In the genomic region with DNA sequence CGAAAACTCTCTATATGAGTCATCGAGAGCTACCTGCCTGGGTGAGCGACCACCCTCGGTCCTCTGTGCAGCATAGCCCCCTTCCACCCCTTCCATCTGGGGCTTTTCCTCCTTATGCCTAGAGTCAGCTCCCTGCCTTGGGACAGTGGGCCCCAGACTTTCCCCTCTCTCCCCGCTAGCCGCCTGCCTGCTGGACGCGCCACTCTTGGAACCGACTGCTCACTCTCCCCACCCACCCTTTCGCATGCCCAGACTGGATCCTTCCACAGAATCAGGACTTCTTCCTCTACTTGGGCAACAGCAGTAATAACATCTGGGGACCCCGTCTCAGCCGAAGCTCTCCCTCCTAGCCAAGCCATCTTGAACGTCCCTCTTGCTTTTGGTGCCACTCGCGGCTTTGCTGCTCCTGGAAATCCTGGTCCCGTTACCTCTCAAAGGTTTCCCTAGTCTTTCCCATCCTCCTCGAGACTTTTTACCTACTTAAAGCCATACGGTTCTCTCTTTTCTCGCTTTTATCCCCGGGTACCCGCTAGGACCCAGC, we compare ENCODE assay signal across 1 cellular context.
TF ChIP-seq lines count a peak whose summit lies in the region.

No MANE protein-coding gene starts in this region.

TF ChIP-seq in K562, 482 proteins besides CTCF, POLR2A, EP300 and RAD21 (continued from another document and continues in another):
- TF ChIP-seq, protein P1, sequence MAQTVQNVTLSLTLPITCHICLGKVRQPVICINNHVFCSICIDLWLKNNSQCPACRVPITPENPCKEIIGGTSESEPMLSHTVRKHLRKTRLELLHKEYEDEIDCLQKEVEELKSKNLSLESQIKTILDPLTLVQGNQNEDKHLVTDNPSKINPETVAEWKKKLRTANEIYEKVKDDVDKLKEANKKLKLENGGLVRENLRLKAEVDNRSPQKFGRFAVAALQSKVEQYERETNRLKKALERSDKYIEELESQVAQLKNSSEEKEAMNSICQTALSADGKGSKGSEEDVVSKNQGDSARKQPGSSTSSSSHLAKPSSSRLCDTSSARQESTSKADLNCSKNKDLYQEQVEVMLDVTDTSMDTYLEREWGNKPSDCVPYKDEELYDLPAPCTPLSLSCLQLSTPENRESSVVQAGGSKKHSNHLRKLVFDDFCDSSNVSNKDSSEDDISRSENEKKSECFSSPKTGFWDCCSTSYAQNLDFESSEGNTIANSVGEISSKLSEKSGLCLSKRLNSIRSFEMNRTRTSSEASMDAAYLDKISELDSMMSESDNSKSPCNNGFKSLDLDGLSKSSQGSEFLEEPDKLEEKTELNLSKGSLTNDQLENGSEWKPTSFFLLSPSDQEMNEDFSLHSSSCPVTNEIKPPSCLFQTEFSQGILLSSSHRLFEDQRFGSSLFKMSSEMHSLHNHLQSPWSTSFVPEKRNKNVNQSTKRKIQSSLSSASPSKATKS (CRISPR knock-in tag; IDR thresholded peaks at IDR 0.05): no peak
- TF ChIP-seq ZNF217 (CRISPR knock-in tag; IDR thresholded peaks at IDR 0.05) (no peak), ZNF197 (CRISPR knock-in tag; IDR thresholded peaks at IDR 0.05; ENCODE audit: low read depth) (no peak), NCOA1 (IDR thresholded peaks at IDR 0.05; ENCODE audit: low read depth) (no peak), HDGF (IDR thresholded peaks at IDR 0.05) (no peak), CBX1 (IDR thresholded peaks at IDR 0.05; ENCODE audit: low read depth) (no peak), HDAC2 (IDR thresholded peaks at IDR 0.05) (no peak), POLR2H (tag; IDR thresholded peaks at IDR 0.05; ENCODE audit: low read depth) (no peak), SUPT5H (IDR thresholded peaks at IDR 0.05) (no peak; the same call in 1 of the 2 replicates), RFX7 (CRISPR knock-in tag; IDR thresholded peaks at IDR 0.05) (no peak), HDAC8 (tag; IDR thresholded peaks at IDR 0.05) (no peak), RB1 (IDR thresholded peaks at IDR 0.05; ENCODE audit: low read depth) (no peak), RBM17 (IDR thresholded peaks at IDR 0.05; ENCODE audit: borderline replicate concordance, low read depth, low read length) (no peak), ZBTB7A (IDR thresholded peaks at IDR 0.05; ENCODE audit: borderline replicate concordance, control insufficient read depth, low read depth, low read length) (peak; percentile 53; the same call in 1 of the 2 replicates), ZNF24 (IDR thresholded peaks at IDR 0.05) (no peak), SMAD3 (CRISPR knock-in tag; conservative IDR thresholded peaks at IDR 0.05) (no peak), ATF7 (IDR thresholded peaks at IDR 0.05) (no peak), KAT7 (CRISPR knock-in tag; IDR thresholded peaks at IDR 0.05; ENCODE audit: borderline replicate concordance) (no peak), HMGN3 (IDR thresholded peaks at IDR 0.05; ENCODE audit: borderline replicate concordance, extremely low read depth, insufficient read length, low read depth, low read length) (no peak), MXI1 (IDR thresholded peaks at IDR 0.05; ENCODE audit: low read depth, low read length) (0 out of 2 replicates have a peak, but pooled peaks have one; percentile 42), STAT5B (CRISPR knock-in tag; IDR thresholded peaks at IDR 0.05) (no peak), MCM7 (IDR thresholded peaks at IDR 0.05) (no peak), ZZZ3 (IDR thresholded peaks at IDR 0.05) (no peak), SAP30 (IDR thresholded peaks at IDR 0.05; ENCODE audit: borderline replicate concordance, insufficient read depth, low read depth, low read length, poor library complexity, severe bottlenecking) (peak; percentile 63), NONO (IDR thresholded peaks at IDR 0.05; ENCODE audit: low read depth in 2 of 2, low read length in 1 of 2) (no peak), ZNF717 (CRISPR knock-in tag; IDR thresholded peaks at IDR 0.05) (no peak), SIN3A (IDR thresholded peaks at IDR 0.05; ENCODE audit: borderline replicate concordance in 2 of 2, control insufficient read depth in 1 of 2, low read depth in 2 of 2, low read length in 2 of 2) (peak in 1 of 2 experiments; percentile 81; a peak in 1 of 4 replicates)
- TF ChIP-seq, protein P2, sequence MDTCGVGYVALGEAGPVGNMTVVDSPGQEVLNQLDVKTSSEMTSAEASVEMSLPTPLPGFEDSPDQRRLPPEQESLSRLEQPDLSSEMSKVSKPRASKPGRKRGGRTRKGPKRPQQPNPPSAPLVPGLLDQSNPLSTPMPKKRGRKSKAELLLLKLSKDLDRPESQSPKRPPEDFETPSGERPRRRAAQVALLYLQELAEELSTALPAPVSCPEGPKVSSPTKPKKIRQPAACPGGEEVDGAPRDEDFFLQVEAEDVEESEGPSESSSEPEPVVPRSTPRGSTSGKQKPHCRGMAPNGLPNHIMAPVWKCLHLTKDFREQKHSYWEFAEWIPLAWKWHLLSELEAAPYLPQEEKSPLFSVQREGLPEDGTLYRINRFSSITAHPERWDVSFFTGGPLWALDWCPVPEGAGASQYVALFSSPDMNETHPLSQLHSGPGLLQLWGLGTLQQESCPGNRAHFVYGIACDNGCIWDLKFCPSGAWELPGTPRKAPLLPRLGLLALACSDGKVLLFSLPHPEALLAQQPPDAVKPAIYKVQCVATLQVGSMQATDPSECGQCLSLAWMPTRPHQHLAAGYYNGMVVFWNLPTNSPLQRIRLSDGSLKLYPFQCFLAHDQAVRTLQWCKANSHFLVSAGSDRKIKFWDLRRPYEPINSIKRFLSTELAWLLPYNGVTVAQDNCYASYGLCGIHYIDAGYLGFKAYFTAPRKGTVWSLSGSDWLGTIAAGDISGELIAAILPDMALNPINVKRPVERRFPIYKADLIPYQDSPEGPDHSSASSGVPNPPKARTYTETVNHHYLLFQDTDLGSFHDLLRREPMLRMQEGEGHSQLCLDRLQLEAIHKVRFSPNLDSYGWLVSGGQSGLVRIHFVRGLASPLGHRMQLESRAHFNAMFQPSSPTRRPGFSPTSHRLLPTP (IDR thresholded peaks at IDR 0.05; ENCODE audit: borderline replicate concordance, extremely low read depth, insufficient read length): no peak
- TF ChIP-seq, protein P3, sequence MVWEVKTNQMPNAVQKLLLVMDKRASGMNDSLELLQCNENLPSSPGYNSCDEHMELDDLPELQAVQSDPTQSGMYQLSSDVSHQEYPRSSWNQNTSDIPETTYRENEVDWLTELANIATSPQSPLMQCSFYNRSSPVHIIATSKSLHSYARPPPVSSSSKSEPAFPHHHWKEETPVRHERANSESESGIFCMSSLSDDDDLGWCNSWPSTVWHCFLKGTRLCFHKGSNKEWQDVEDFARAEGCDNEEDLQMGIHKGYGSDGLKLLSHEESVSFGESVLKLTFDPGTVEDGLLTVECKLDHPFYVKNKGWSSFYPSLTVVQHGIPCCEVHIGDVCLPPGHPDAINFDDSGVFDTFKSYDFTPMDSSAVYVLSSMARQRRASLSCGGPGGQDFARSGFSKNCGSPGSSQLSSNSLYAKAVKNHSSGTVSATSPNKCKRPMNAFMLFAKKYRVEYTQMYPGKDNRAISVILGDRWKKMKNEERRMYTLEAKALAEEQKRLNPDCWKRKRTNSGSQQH (CRISPR knock-in tag; IDR thresholded peaks at IDR 0.05): 0 out of 2 replicates have a peak, but pooled peaks have one; percentile 7
- TF ChIP-seq, protein P4, sequence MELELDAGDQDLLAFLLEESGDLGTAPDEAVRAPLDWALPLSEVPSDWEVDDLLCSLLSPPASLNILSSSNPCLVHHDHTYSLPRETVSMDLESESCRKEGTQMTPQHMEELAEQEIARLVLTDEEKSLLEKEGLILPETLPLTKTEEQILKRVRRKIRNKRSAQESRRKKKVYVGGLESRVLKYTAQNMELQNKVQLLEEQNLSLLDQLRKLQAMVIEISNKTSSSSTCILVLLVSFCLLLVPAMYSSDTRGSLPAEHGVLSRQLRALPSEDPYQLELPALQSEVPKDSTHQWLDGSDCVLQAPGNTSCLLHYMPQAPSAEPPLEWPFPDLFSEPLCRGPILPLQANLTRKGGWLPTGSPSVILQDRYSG (tag; conservative IDR thresholded peaks at IDR 0.05; ENCODE audit: low read depth): no peak
- TF ChIP-seq, protein P5, sequence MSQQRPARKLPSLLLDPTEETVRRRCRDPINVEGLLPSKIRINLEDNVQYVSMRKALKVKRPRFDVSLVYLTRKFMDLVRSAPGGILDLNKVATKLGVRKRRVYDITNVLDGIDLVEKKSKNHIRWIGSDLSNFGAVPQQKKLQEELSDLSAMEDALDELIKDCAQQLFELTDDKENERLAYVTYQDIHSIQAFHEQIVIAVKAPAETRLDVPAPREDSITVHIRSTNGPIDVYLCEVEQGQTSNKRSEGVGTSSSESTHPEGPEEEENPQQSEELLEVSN (IDR thresholded peaks at IDR 0.05; ENCODE audit: borderline replicate concordance in 1 of 2, extremely low read depth in 1 of 2, insufficient read depth in 1 of 2, insufficient read length in 1 of 2, low read depth in 1 of 2, low read length in 1 of 2, poor library complexity in 1 of 2, severe bottlenecking in 1 of 2): no peak
- TF ChIP-seq, protein P6, sequence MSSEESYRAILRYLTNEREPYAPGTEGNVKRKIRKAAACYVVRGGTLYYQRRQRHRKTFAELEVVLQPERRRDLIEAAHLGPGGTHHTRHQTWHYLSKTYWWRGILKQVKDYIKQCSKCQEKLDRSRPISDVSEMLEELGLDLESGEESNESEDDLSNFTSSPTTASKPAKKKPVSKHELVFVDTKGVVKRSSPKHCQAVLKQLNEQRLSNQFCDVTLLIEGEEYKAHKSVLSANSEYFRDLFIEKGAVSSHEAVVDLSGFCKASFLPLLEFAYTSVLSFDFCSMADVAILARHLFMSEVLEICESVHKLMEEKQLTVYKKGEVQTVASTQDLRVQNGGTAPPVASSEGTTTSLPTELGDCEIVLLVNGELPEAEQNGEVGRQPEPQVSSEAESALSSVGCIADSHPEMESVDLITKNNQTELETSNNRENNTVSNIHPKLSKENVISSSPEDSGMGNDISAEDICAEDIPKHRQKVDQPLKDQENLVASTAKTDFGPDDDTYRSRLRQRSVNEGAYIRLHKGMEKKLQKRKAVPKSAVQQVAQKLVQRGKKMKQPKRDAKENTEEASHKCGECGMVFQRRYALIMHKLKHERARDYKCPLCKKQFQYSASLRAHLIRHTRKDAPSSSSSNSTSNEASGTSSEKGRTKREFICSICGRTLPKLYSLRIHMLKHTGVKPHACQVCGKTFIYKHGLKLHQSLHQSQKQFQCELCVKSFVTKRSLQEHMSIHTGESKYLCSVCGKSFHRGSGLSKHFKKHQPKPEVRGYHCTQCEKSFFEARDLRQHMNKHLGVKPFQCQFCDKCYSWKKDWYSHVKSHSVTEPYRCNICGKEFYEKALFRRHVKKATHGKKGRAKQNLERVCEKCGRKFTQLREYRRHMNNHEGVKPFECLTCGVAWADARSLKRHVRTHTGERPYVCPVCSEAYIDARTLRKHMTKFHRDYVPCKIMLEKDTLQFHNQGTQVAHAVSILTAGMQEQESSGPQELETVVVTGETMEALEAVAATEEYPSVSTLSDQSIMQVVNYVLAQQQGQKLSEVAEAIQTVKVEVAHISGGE (CRISPR knock-in tag; IDR thresholded peaks at IDR 0.05): no peak
- TF ChIP-seq, protein P7, sequence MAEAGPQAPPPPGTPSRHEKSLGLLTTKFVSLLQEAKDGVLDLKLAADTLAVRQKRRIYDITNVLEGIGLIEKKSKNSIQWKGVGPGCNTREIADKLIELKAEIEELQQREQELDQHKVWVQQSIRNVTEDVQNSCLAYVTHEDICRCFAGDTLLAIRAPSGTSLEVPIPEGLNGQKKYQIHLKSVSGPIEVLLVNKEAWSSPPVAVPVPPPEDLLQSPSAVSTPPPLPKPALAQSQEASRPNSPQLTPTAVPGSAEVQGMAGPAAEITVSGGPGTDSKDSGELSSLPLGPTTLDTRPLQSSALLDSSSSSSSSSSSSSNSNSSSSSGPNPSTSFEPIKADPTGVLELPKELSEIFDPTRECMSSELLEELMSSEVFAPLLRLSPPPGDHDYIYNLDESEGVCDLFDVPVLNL (CRISPR knock-in tag; IDR thresholded peaks at IDR 0.05; ENCODE audit: low read depth): 0 out of 2 replicates have a peak, but pooled peaks have one; percentile 58
- TF ChIP-seq, protein P8, sequence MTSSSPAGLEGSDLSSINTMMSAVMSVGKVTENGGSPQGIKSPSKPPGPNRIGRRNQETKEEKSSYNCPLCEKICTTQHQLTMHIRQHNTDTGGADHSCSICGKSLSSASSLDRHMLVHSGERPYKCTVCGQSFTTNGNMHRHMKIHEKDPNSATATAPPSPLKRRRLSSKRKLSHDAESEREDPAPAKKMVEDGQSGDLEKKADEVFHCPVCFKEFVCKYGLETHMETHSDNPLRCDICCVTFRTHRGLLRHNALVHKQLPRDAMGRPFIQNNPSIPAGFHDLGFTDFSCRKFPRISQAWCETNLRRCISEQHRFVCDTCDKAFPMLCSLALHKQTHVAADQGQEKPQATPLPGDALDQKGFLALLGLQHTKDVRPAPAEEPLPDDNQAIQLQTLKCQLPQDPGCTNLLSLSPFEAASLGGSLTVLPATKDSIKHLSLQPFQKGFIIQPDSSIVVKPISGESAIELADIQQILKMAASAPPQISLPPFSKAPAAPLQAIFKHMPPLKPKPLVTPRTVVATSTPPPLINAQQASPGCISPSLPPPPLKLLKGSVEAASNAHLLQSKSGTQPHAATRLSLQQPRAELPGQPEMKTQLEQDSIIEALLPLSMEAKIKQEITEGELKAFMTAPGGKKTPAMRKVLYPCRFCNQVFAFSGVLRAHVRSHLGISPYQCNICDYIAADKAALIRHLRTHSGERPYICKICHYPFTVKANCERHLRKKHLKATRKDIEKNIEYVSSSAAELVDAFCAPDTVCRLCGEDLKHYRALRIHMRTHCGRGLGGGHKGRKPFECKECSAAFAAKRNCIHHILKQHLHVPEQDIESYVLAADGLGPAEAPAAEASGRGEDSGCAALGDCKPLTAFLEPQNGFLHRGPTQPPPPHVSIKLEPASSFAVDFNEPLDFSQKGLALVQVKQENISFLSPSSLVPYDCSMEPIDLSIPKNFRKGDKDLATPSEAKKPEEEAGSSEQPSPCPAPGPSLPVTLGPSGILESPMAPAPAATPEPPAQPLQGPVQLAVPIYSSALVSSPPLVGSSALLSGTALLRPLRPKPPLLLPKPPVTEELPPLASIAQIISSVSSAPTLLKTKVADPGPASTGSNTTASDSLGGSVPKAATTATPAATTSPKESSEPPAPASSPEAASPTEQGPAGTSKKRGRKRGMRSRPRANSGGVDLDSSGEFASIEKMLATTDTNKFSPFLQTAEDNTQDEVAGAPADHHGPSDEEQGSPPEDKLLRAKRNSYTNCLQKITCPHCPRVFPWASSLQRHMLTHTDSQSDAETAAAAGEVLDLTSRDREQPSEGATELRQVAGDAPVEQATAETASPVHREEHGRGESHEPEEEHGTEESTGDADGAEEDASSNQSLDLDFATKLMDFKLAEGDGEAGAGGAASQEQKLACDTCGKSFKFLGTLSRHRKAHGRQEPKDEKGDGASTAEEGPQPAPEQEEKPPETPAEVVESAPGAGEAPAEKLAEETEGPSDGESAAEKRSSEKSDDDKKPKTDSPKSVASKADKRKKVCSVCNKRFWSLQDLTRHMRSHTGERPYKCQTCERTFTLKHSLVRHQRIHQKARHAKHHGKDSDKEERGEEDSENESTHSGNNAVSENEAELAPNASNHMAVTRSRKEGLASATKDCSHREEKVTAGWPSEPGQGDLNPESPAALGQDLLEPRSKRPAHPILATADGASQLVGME (CRISPR knock-in tag; IDR thresholded peaks at IDR 0.05): no peak
